Comparison of ENCODE assay signal across 9 cellular contexts in genomic region chr1:162213281-162213909, GRCh38.
A peak's percentile ranks its signal among the peaks of the same experiment; 100 is the strongest.
DNase-seq lines count a peak whose midpoint lies in the region; ATAC-seq and TF ChIP-seq lines count a peak whose summit lies in the region.
"Had no signal": no experiment of that assay in that cellular context is flagged by ENCODE, and none has a peak within 500 bp of the region (broad histone marks: within the 10 kb centered on the region; RNA-seq: fewer than 3 reads in every experiment).

No MANE protein-coding gene starts in this region.

- no peak overlapping the region for H3K27ac Mint-ChIP-seq in activated T-helper 2 cell treated with anti-CD3 and anti-CD28 coated beads, Interferon-gamma antibody, Interleukin-2, Interleukin-4, amounts not matched to agents 10 μg/mL and 5 μg/mL and 100 μg/mL, durations not matched to agents 14 hours and 24 hours and 36 hours

- no peak overlapping the region for H3K4me3 Mint-ChIP-seq in activated T-helper 2 cell treated with anti-CD3 and anti-CD28 coated beads, Interferon-gamma antibody, Interleukin-2, Interleukin-4, amounts not matched to agents 10 μg/mL and 5 μg/mL and 100 μg/mL, durations not matched to agents 14 hours and 24 hours and 36 hours (ENCODE audit: low read depth)

- WGBS in mesodermal cell (ENCODE audit: insufficient coverage in 2 of 2), 2 experiments: 80% methylated on average over 1 to 2 of the region's 7 CpGs
- 19 to 26% methylated on average over 7 of the region's 7 CpGs for WGBS in tibial nerve, 2 donors

- TF ChIP-seq POLR2A in tibial nerve (IDR thresholded peaks at IDR 0.05): no peak

- peak overlapping the region; percentile 39 for H3K27ac ChIP-seq in mesodermal cell (ENCODE audit: low read depth, low read length, severe bottlenecking)
- H3K27ac ChIP-seq in tibial nerve: peak overlapping the region; percentile 23 to 77 (median 54)

- TF ChIP-seq EP300 in tibial nerve (IDR thresholded peaks at IDR 0.05): peak in 1 of 2 donors; percentile 79

- H3K36me3 ChIP-seq in mesodermal cell (ENCODE audit: control insufficient read depth, insufficient read depth, low read length): no peaks in the 10 kb centered on the region
- H3K36me3 ChIP-seq in tibial nerve: no peaks in the 10 kb centered on the region

- DNase-seq in NCI-H82 treated with DMSO at 0.1 percent for 48 hours (lab: John Stamatoyannopoulos, UW; ENCODE audit: unreplicated experiment) (peak; percentile 61), epidermal melanocyte (ENCODE audit: insufficient read length, low spot score) (peak; percentile 74), tibial nerve (ENCODE audit: low spot score in 2 of 2) (peak; percentile 31 to 42), NCI-H146 (lab: John Stamatoyannopoulos, UW) (no peak)
- no peak for DNase-seq in activated T-helper 2 cell treated with anti-CD3 and anti-CD28 coated beads, Interferon-gamma antibody, Interleukin-2, Interleukin-4, amounts not matched to agents 10 μg/mL and 5 μg/mL and 100 μg/mL, durations not matched to agents 14 hours and 24 hours and 36 hours (ENCODE audit: low spot score)
- DNase-seq: activated CD4-positive, CD25-positive, alpha-beta regulatory T cell treated with anti-CD3 and anti-CD28 coated beads, Interleukin-2, amount 50 U/mL, for 72 hours; NCI-H526 treated with DMSO at 0.1 percent for 48 hours had no signal

- H3K4me1 ChIP-seq in mesodermal cell (ENCODE audit: control insufficient read depth, insufficient read depth, low read length, poor library complexity, severe bottlenecking) (peaks cover 33% of the 10 kb centered on the region), tibial nerve (peaks cover 7 to 59% (median 24%) of the 10 kb centered on the region in 4 donors)

- no peaks in the 10 kb centered on the region for H3K27me3 ChIP-seq in tibial nerve

- H3K4me1 Mint-ChIP-seq in activated T-helper 2 cell treated with anti-CD3 and anti-CD28 coated beads, Interferon-gamma antibody, Interleukin-2, Interleukin-4, amounts not matched to agents 10 μg/mL and 5 μg/mL and 100 μg/mL, durations not matched to agents 14 hours and 24 hours and 36 hours (ENCODE audit: low read depth): no peaks in the 10 kb centered on the region

- H3K4me3 ChIP-seq in mesodermal cell (ENCODE audit: extremely low read depth, insufficient read depth, low read length, poor library complexity, severe bottlenecking): no peak overlapping the region
- no peak overlapping the region for H3K4me3 ChIP-seq in tibial nerve

- no peaks in the 10 kb centered on the region for H3K27me3 Mint-ChIP-seq in activated T-helper 2 cell treated with anti-CD3 and anti-CD28 coated beads, Interferon-gamma antibody, Interleukin-2, Interleukin-4, amounts not matched to agents 10 μg/mL and 5 μg/mL and 100 μg/mL, durations not matched to agents 14 hours and 24 hours and 36 hours (ENCODE audit: low read depth)

- no peak for ATAC-seq in HG03159 (IDR thresholded peaks at IDR 0.05; ENCODE audit: unreplicated experiment)

- intact Hi-C loops in activated T-helper 2 cell treated with anti-CD3 and anti-CD28 coated beads, Interferon-gamma antibody, Interleukin-2, Interleukin-4, amounts not matched to agents 10 μg/mL and 5 μg/mL and 100 μg/mL, durations not matched to agents 14 hours and 24 hours and 36 hours (cut with micrococcal nuclease): no loop called here

- H3K9me3 ChIP-seq in mesodermal cell (ENCODE audit: control insufficient read depth, low read length): no peaks in the 10 kb centered on the region
- no peaks in the 10 kb centered on the region for H3K9me3 ChIP-seq in tibial nerve

- H3K9me3 Mint-ChIP-seq in activated T-helper 2 cell treated with anti-CD3 and anti-CD28 coated beads, Interferon-gamma antibody, Interleukin-2, Interleukin-4, amounts not matched to agents 10 μg/mL and 5 μg/mL and 100 μg/mL, durations not matched to agents 14 hours and 24 hours and 36 hours: no peaks in the 10 kb centered on the region

- no peak for TF ChIP-seq CTCF in tibial nerve (IDR thresholded peaks at IDR 0.05)

- no peaks in the 10 kb centered on the region for H3K36me3 Mint-ChIP-seq in activated T-helper 2 cell treated with anti-CD3 and anti-CD28 coated beads, Interferon-gamma antibody, Interleukin-2, Interleukin-4, amounts not matched to agents 10 μg/mL and 5 μg/mL and 100 μg/mL, durations not matched to agents 14 hours and 24 hours and 36 hours (ENCODE audit: low read depth)

Comparison
In these comparisons a context has a peak if more than half of its experiments do, and no peak if none do; other contexts are left out.
1. DNase-seq: peak in NCI-H82 treated with DMSO at 0.1 percent for 48 hours (single experiment), epidermal melanocyte (single experiment) and tibial nerve (2 of 2); none in NCI-H146 (single experiment) and activated T-helper 2 cell treated with anti-CD3 and anti-CD28 coated beads, Interferon-gamma antibody, Interleukin-2, Interleukin-4, amounts not matched to agents 10 μg/mL and 5 μg/mL and 100 μg/mL, durations not matched to agents 14 hours and 24 hours and 36 hours (single experiment).